12 cellular contexts compared by ENCODE assay signal in genomic region chr6:42007286-42007685, GRCh38. TPM values are rescaled to one million over a fixed set of nuclear protein-coding genes. Genes with fewer than 3 reads are reported as not detected.
A peak's percentile ranks its signal among the peaks of the same experiment; 100 is the strongest.
DNase-seq lines count a peak whose midpoint lies in the region; ATAC-seq, FAIRE-seq and TF ChIP-seq lines count a peak whose summit lies in the region.
"Had no signal": no experiment of that assay in that cellular context is flagged by ENCODE, and none has a peak within 500 bp of the region (broad histone marks: within the 10 kb centered on the region; RNA-seq: fewer than 3 reads in every experiment).

No MANE protein-coding gene starts in this region.

- no peak overlapping the region for H3K4me3 ChIP-seq in small intestine (ENCODE audit: low read depth in 1 of 2, low read length in 2 of 2)

- no peak for ATAC-seq in GM19035 (IDR thresholded peaks at IDR 0.05; ENCODE audit: unreplicated experiment)
- ATAC-seq: left lobe of liver had no signal

- WGBS in small intestine, 3 donors, result 17 to 51% (median 39%) methylated on average over 5 of the region's 5 CpGs

- peak overlapping the region; percentile 31 to 91 (median 73) for H3K27ac Mint-ChIP-seq in brain

- no peaks in the 10 kb centered on the region for H3K27me3 Mint-ChIP-seq in brain

- H3K36me3 ChIP-seq in small intestine (ENCODE audit: control insufficient read depth in 2 of 2, insufficient read depth in 2 of 2, low read length in 2 of 2), result no peaks in the 10 kb centered on the region

- TF ChIP-seq CTCF in brain (conservative IDR thresholded peaks at IDR 0.05), result no peak

- DNase-seq in SHP77 (lab: John Stamatoyannopoulos, UW), result peak; percentile 13 to 24
- DNase-seq in SHP77 treated with DMSO at 0.1 percent for 48 hours (lab: John Stamatoyannopoulos, UW), result no peak
- DNase-seq in NCI-H2227 (lab: John Stamatoyannopoulos, UW; ENCODE audit: unreplicated experiment), result peak; percentile 9
- DNase-seq in small intestine, result peak; percentile 34
- no peak for DNase-seq in NCI-H2107 (lab: John Stamatoyannopoulos, UW)
- DNase-seq in NCI-H2029 treated with DMSO at 0.1 percent for 48 hours (lab: John Stamatoyannopoulos, UW), result no peak
- DNase-seq: EL, glutamatergic neuron, occipital lobe had no signal

- peak overlapping the region in 3 of 5 experiments; percentile 29 to 58 (median 54) for H3K4me3 Mint-ChIP-seq in brain

- no peak for FAIRE-seq in small intestine (lab: Jason Lieb, UNC)

- H3K27me3 ChIP-seq in small intestine (ENCODE audit: control insufficient read depth in 2 of 2, insufficient read depth in 2 of 2, low read length in 2 of 2), result no peaks in the 10 kb centered on the region

- H3K9me3 Mint-ChIP-seq in brain, result peaks cover 0 to 3% (median 2%) of the 10 kb centered on the region in 5 experiments

- no peaks in the 10 kb centered on the region for H3K36me3 Mint-ChIP-seq in brain

- H3K4me1 Mint-ChIP-seq in brain, result peaks cover 33% of the 10 kb centered on the region

- H3K4me1 ChIP-seq in small intestine (ENCODE audit: control insufficient read depth in 2 of 2, insufficient read depth in 1 of 2, low read depth in 1 of 2, low read length in 1 of 2), result peaks cover 3 to 4% of the 10 kb centered on the region in 2 donors

- peak overlapping the region in 1 of 2 donors; percentile 27 for H3K27ac ChIP-seq in small intestine (ENCODE audit: low read depth in 1 of 2, low read length in 1 of 2)

- no peaks in the 10 kb centered on the region for H3K9me3 ChIP-seq in small intestine (ENCODE audit: control insufficient read depth, low read depth)

RNA-seq across cellular contexts. Expression of gene TAF8, which starts 43.0 kb away (rescaled TPM):
- 14.9 TPM for polyA plus RNA-seq in brain (ENCODE audit: insufficient read depth, low read depth, low replicate concordance)
- 10 to 100 TPM in 1 of 3 donors, 1 to 10 TPM in 2; 6.7 to 14.4 (median 7.3) TPM for polyA plus RNA-seq in small intestine

Comparison
In these comparisons a context has a peak if more than half of its experiments do, and no peak if none do; other contexts are left out.
1. DNase-seq: peak in SHP77 (2 of 2), NCI-H2227 (single experiment) and small intestine (single experiment); none in SHP77 treated with DMSO at 0.1 percent for 48 hours (single experiment), NCI-H2107 (single experiment) and NCI-H2029 treated with DMSO at 0.1 percent for 48 hours (single experiment).